Comparison of ENCODE assay signal across 19 cellular contexts in genomic region chr1:202844259-202844658, GRCh38. TPM values are rescaled to one million over a fixed set of nuclear protein-coding genes. Genes with fewer than 3 reads are reported as not detected.
DNase-seq lines count a peak whose midpoint lies in the region; ATAC-seq and TF ChIP-seq lines count a peak whose summit lies in the region.
"Had no signal": no experiment of that assay in that cellular context is flagged by ENCODE, and none has a peak within 500 bp of the region (broad histone marks: within the 10 kb centered on the region; RNA-seq: fewer than 3 reads in every experiment).

No MANE protein-coding gene starts in this region.

- H3K4me3 Mint-ChIP-seq in type B pancreatic cell: no peak overlapping the region
- H3K4me3 Mint-ChIP-seq: CD4-positive, alpha-beta memory T cell had no signal

- DNase-seq in RWPE2 (ENCODE audit: low spot score) (no peak), type B pancreatic cell (ENCODE audit: extremely low spot score, unreplicated experiment) (no peak), NCI-H446 (lab: John Stamatoyannopoulos, UW) (no peak), MM.1S (no peak)
- DNase-seq: 8988T; CD4-positive, alpha-beta memory T cell; DMS153; DMS79; GDM1; GM23248 had no signal

- H3K4me1 ChIP-seq in HEK293 (ENCODE audit: control insufficient read depth, insufficient read depth, low read length): no peaks in the 10 kb centered on the region
- H3K4me1 ChIP-seq in RWPE2 (ENCODE audit: insufficient read depth, poor library complexity, severe bottlenecking): no peaks in the 10 kb centered on the region
- no peaks in the 10 kb centered on the region for H3K4me1 ChIP-seq in MM.1S (ENCODE audit: low read length)
- H3K4me1 ChIP-seq: HAP-1 had no signal

- no peak overlapping the region for H3K27ac ChIP-seq in HEK293 (ENCODE audit: extremely low read depth, low read depth, low read length)
- H3K27ac ChIP-seq in RWPE2 (ENCODE audit: poor library complexity, severe bottlenecking): no peak overlapping the region
- no peak overlapping the region for H3K27ac ChIP-seq in MM.1S (ENCODE audit: low read length)
- H3K27ac ChIP-seq: BLaER1, GM23248, HL-60 had no signal

- H3K4me3 ChIP-seq in HEK293 (ENCODE audit: low read depth, low read length): no peak overlapping the region
- no peak overlapping the region for H3K4me3 ChIP-seq in RWPE2 (ENCODE audit: severe bottlenecking)
- no peak overlapping the region for H3K4me3 ChIP-seq in MM.1S (ENCODE audit: low read length)
- H3K4me3 ChIP-seq: BLaER1, GM23248, HAP-1 had no signal

- H3K27ac Mint-ChIP-seq in type B pancreatic cell: peak overlapping the region; percentile 56
- H3K27ac Mint-ChIP-seq: CD14-positive monocyte; CD4-positive, alpha-beta memory T cell had no signal

- H3K9me3 ChIP-seq in HEK293 (ENCODE audit: control insufficient read depth, insufficient read depth, low read depth, low read length): no peaks in the 10 kb centered on the region
- no peaks in the 10 kb centered on the region for H3K9me3 ChIP-seq in RWPE2 (ENCODE audit: severe bottlenecking)
- no peaks in the 10 kb centered on the region for H3K9me3 ChIP-seq in MM.1S (replicated peaks; ENCODE audit: insufficient read depth, low read length)
- H3K9me3 ChIP-seq: BLaER1, HAP-1 had no signal

- POLR2A ChIA-PET in HEK293 (lab: Yijun Ruan, JAX): no interaction called here

- no peaks in the 10 kb centered on the region for H4K20me1 ChIP-seq in MM.1S (ENCODE audit: insufficient read depth, low read length)
- H4K20me1 ChIP-seq: BLaER1 had no signal

- no peaks in the 10 kb centered on the region for H3F3A ChIP-seq in MM.1S (ENCODE audit: insufficient read depth, low read length)

- no peak overlapping the region for H2AFZ ChIP-seq in MM.1S (ENCODE audit: low read length)
- H2AFZ ChIP-seq: GM23248 had no signal

- no peak overlapping the region for H3K4me2 ChIP-seq in MM.1S (ENCODE audit: low read depth, low read length)
- H3K4me2 ChIP-seq: BLaER1 had no signal

- H3K27me3 ChIP-seq in RWPE2 (ENCODE audit: insufficient read depth, poor library complexity, severe bottlenecking) (no peaks in the 10 kb centered on the region), MM.1S (replicated peaks; ENCODE audit: insufficient read depth, low read length) (no peaks in the 10 kb centered on the region)
- H3K27me3 ChIP-seq: BLaER1 had no signal

- no peaks in the 10 kb centered on the region for H3K79me2 ChIP-seq in MM.1S (ENCODE audit: low read length)

- TF ChIP-seq CTCF in HEK293 (tag by site-specific recombination; IDR thresholded peaks at IDR 0.05) (no peak), RWPE2 (IDR thresholded peaks at IDR 0.05; ENCODE audit: poor library complexity, severe bottlenecking) (no peak), type B pancreatic cell (conservative IDR thresholded peaks at IDR 0.05) (no peak), MM.1S (IDR thresholded peaks at IDR 0.05; ENCODE audit: low read length) (no peak)

- peaks cover 3% of the 10 kb centered on the region for H3K36me3 Mint-ChIP-seq in type B pancreatic cell
- H3K36me3 Mint-ChIP-seq: CD14-positive monocyte; CD4-positive, alpha-beta memory T cell had no signal

- CTCF ChIA-PET in HEK293 (lab: Yijun Ruan, JAX): no interaction called here

- H3K4me1 Mint-ChIP-seq in type B pancreatic cell (ENCODE audit: unreplicated experiment): no peaks in the 10 kb centered on the region
- H3K4me1 Mint-ChIP-seq: CD4-positive, alpha-beta memory T cell had no signal

- no peaks in the 10 kb centered on the region for H3K27me3 Mint-ChIP-seq in type B pancreatic cell

- H3K9me2 ChIP-seq in MM.1S (replicated peaks; ENCODE audit: insufficient read depth, low read length): no peaks in the 10 kb centered on the region

- no peak overlapping the region for H3K9ac ChIP-seq in MM.1S (ENCODE audit: low read length)
- H3K9ac ChIP-seq: BLaER1, GM23248 had no signal

- ATAC-seq in RWPE2 (ENCODE audit: low read depth) (peak; percentile 58), esophagus mucosa (peak; percentile 65), HG03342 (IDR thresholded peaks at IDR 0.05; ENCODE audit: unreplicated experiment) (no peak)
- ATAC-seq: HepG2 had no signal

- no peaks in the 10 kb centered on the region for H3K9me3 Mint-ChIP-seq in type B pancreatic cell
- H3K9me3 Mint-ChIP-seq: CD4-positive, alpha-beta memory T cell had no signal

- no peaks in the 10 kb centered on the region for H3K36me3 ChIP-seq in HEK293 (ENCODE audit: control insufficient read depth in 2 of 2, insufficient read depth in 1 of 2, low read length in 2 of 2)
- H3K36me3 ChIP-seq in RWPE2 (ENCODE audit: low read depth): no peaks in the 10 kb centered on the region
- H3K36me3 ChIP-seq in MM.1S (replicated peaks; ENCODE audit: insufficient read depth, low read length): no peaks in the 10 kb centered on the region
- H3K36me3 ChIP-seq: BLaER1, HAP-1 had no signal

TF ChIP-seq in HEK293, 187 proteins besides CTCF, POLR2A, EP300 and RAD21:
- 0 out of 2 replicates have a peak, but pooled peaks have one; percentile 20 for TF ChIP-seq ZFHX2 (tag by site-specific recombination; conservative IDR thresholded peaks at IDR 0.05)
- TF ChIP-seq TRIM28 (IDR thresholded peaks at IDR 0.05; ENCODE audit: borderline replicate concordance, low read length): no peak
- TF ChIP-seq IKZF3 (tag by site-specific recombination; IDR thresholded peaks at IDR 0.05): no peak
- TF ChIP-seq EGR2 (tag by site-specific recombination; IDR thresholded peaks at IDR 0.05; ENCODE audit: low read depth): 0 out of 2 replicates have a peak, but pooled peaks have one; percentile 26

RNA-seq across cellular contexts. Expression of gene PCAT6, which starts 33.5 kb away (rescaled TPM):
- total RNA-seq in esophagus mucosa: 5.8 TPM
- 7.9 and 13.9 TPM in 2 replicates for total RNA-seq in type B pancreatic cell (ENCODE audit: low replicate concordance)
- total RNA-seq: CD4-positive, alpha-beta memory T cell; Daoy; GM23248 had no signal

RNA-seq across cellular contexts. Expression of gene KDM5B, which starts 36.0 kb away (rescaled TPM):
- total RNA-seq in esophagus mucosa (67.4 TPM), type B pancreatic cell (ENCODE audit: low replicate concordance) (165 and 182 TPM in 2 replicates)

RNA-seq across cellular contexts. Expression of gene RABIF, which starts 44.7 kb away (rescaled TPM):
- total RNA-seq in esophagus mucosa: 12.3 TPM
- 7.0 and 10.0 TPM in 2 replicates for total RNA-seq in type B pancreatic cell (ENCODE audit: low replicate concordance)
